14 cellular contexts compared by ENCODE assay signal in genomic region chr3:16248556-16248955, GRCh38. TPM values are rescaled to one million over a fixed set of nuclear protein-coding genes. Genes with fewer than 3 reads are reported as not detected.
A peak's percentile ranks its signal among the peaks of the same experiment; 100 is the strongest.
DNase-seq lines count a peak whose midpoint lies in the region; ATAC-seq and TF ChIP-seq lines count a peak whose summit lies in the region.
"Had no signal": no experiment of that assay in that cellular context is flagged by ENCODE, and none has a peak within 500 bp of the region (broad histone marks: within the 10 kb centered on the region; RNA-seq: fewer than 3 reads in every experiment).

No MANE protein-coding gene starts in this region.

- TF ChIP-seq CTCF in GM06990 (IDR thresholded peaks at IDR 0.05; ENCODE audit: insufficient read depth, low read length, poor library complexity, severe bottlenecking) = peak; percentile 4
- TF ChIP-seq CTCF in OCI-LY3 (IDR thresholded peaks at IDR 0.05; ENCODE audit: low read depth, low read length) = peak; percentile 25

- DNase-seq in GM06990 (ENCODE audit: extremely low read depth, insufficient read length) (no peak), head of caudate nucleus (peak in 25 of 42 donors; percentile 17 to 87 (median 59)), T-cell (no peak)
- DNase-seq: Calu3; CD8-positive, alpha-beta T cell; DMS79 treated with DMSO at 0.1 percent for 48 hours; GOT3; H7; HFFc6 had no signal

- H3K27me3 ChIP-seq in GM06990 (replicated peaks; ENCODE audit: control insufficient read depth, insufficient read depth, low read length) (no peaks in the 10 kb centered on the region), OCI-LY3 (ENCODE audit: low read depth, low read length) (no peaks in the 10 kb centered on the region)
- H3K27me3 ChIP-seq: BLaER1 treated with 17β-estradiol and CSF1 and Interleukin-3, amounts not matched to agents 10 nM and 100 nM had no signal

- peak overlapping the region; percentile 94; the same call in 1 of the 2 replicates for H2AFZ ChIP-seq in OCI-LY3 (ENCODE audit: low read depth, low read length)

- no peaks in the 10 kb centered on the region for H3K36me3 Mint-ChIP-seq in T-cell
- H3K36me3 Mint-ChIP-seq: CD8-positive, alpha-beta T cell had no signal

- intact Hi-C loops in head of caudate nucleus (cut with DNase I) = loop anchor here (5.0 kb wide), 2 partner anchors 201 to 426 kb away; no protein-coding TSS in a partner anchor

- no peak overlapping the region for H3K27ac ChIP-seq in OCI-LY3 (ENCODE audit: low read length)
- H3K27ac ChIP-seq: BLaER1 treated with 17β-estradiol and CSF1 and Interleukin-3, amounts not matched to agents 10 nM and 100 nM had no signal

- POLR2A ChIA-PET in T-cell (lab: Charles Lee) = no interaction called here

- no peaks in the 10 kb centered on the region for H3K9me3 ChIP-seq in OCI-LY3 (ENCODE audit: insufficient read depth, low read length)
- H3K9me3 ChIP-seq: BLaER1 treated with 17β-estradiol and CSF1 and Interleukin-3, amounts not matched to agents 10 nM and 100 nM had no signal

- no peaks in the 10 kb centered on the region for H4K20me1 ChIP-seq in OCI-LY3 (ENCODE audit: insufficient read depth, low read length)
- H4K20me1 ChIP-seq: BLaER1 treated with 17β-estradiol and CSF1 and Interleukin-3, amounts not matched to agents 10 nM and 100 nM had no signal

- H3K4me3 ChIP-seq in GM06990 (replicated peaks; ENCODE audit: low read depth, low read length) (no peak overlapping the region), OCI-LY3 (ENCODE audit: low read length) (no peak overlapping the region)
- H3K4me3 ChIP-seq: BLaER1 treated with 17β-estradiol and CSF1 and Interleukin-3, amounts not matched to agents 10 nM and 100 nM had no signal

- no peaks in the 10 kb centered on the region for H3K27me3 Mint-ChIP-seq in T-cell

- peak overlapping the region; percentile 96 for H3K4me2 ChIP-seq in OCI-LY3 (ENCODE audit: low read length)
- H3K4me2 ChIP-seq: BLaER1 treated with 17β-estradiol and CSF1 and Interleukin-3, amounts not matched to agents 10 nM and 100 nM had no signal

- ATAC-seq in HG03135 (IDR thresholded peaks at IDR 0.05; ENCODE audit: unreplicated experiment) (no peak), T-cell (replicated peaks in 1 of 4) (no peak), HG02623 (IDR thresholded peaks at IDR 0.05; ENCODE audit: unreplicated experiment) (no peak)
- ATAC-seq: CD8-positive, alpha-beta T cell had no signal

- no peaks in the 10 kb centered on the region for H3K9me3 Mint-ChIP-seq in T-cell
- H3K9me3 Mint-ChIP-seq: CD8-positive, alpha-beta T cell; HFFc6 had no signal

- CTCF ChIA-PET in T-cell (lab: Charles Lee) = interaction anchor here (0.6 to 1.5 kb wide), 8 partner anchors 16 to 1999 kb away, joined by 3 to 9 read pairs (median 5); no protein-coding TSS in a partner anchor

- peaks cover 53% of the 10 kb centered on the region for H3K4me1 ChIP-seq in OCI-LY3 (ENCODE audit: low read length)

- H3K4me1 Mint-ChIP-seq in T-cell = peaks cover 7 to 10% (median 9%) of the 10 kb centered on the region in 3 donors

- H3K9ac ChIP-seq in OCI-LY3 (ENCODE audit: low read length) = peak overlapping the region; percentile 74
- H3K9ac ChIP-seq: BLaER1 treated with 17β-estradiol and CSF1 and Interleukin-3, amounts not matched to agents 10 nM and 100 nM had no signal

- H3K79me2 ChIP-seq in OCI-LY3 (ENCODE audit: low read length) = no peaks in the 10 kb centered on the region

- H3K36me3 ChIP-seq in GM06990 (ENCODE audit: control insufficient read depth, insufficient read depth, low read length) (no peaks in the 10 kb centered on the region), OCI-LY3 (replicated peaks; ENCODE audit: low read depth, low read length) (no peaks in the 10 kb centered on the region)
- H3K36me3 ChIP-seq: BLaER1 treated with 17β-estradiol and CSF1 and Interleukin-3, amounts not matched to agents 10 nM and 100 nM had no signal

- no peak overlapping the region for H3K4me3 Mint-ChIP-seq in T-cell
- H3K4me3 Mint-ChIP-seq: B cell; CD8-positive, alpha-beta T cell; HFFc6 had no signal

- H3K27ac Mint-ChIP-seq in T-cell = no peak overlapping the region
- H3K27ac Mint-ChIP-seq: B cell; CD8-positive, alpha-beta T cell; HFFc6 had no signal

RNA-seq across cellular contexts. Expression of gene DPH3, which starts 16.2 kb away (rescaled TPM):
- total RNA-seq in T-cell = 10 to 100 TPM; 13.1 to 19.0 (median 14.4) TPM

RNA-seq across cellular contexts. Expression of gene OXNAD1, which starts 16.5 kb away (rescaled TPM):
- 100 to 1,000 TPM in 3 of 5 donors, 10 to 100 TPM in 2; 78.5 to 218 (median 101) TPM for total RNA-seq in T-cell

Comparison
In these comparisons a context has a peak if more than half of its experiments do, and no peak if none do; other contexts are left out.
1. DNase-seq: peak in head of caudate nucleus (25 of 42); none in GM06990 (single experiment) and T-cell (0 of 34).